ENCODE assay signal across 9 cellular contexts in the genomic region with DNA sequence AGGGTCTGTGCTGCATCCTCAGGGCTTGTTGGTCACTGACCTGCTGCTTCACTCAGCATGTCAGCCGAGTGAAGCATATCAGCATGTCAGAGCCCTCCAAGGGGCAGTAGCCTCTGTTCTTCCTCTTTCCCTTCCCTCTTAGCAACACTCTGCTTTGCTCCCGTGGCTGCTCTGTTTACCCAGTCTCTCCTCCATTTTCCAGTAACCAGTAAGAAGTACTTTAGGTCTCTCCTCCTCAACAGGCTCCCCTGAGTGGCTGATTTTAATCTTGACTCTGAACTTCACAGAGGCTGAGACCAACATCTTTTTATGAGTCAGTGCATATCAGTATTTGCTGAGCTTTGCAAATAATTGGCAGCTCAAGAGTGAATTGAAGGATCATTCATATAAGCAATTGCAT. TPM values are rescaled to one million over a fixed set of nuclear protein-coding genes. Genes with fewer than 3 reads are reported as not detected.
DNase-seq lines count a peak whose midpoint lies in the region; ATAC-seq, FAIRE-seq and TF ChIP-seq lines count a peak whose summit lies in the region.
"Had no signal": no experiment of that assay in that cellular context is flagged by ENCODE, and none has a peak within 500 bp of the region (broad histone marks: within the 10 kb centered on the region; RNA-seq: fewer than 3 reads in every experiment).

No MANE protein-coding gene starts in this region.

- H3K27me3 Mint-ChIP-seq in immature natural killer cell (ENCODE audit: low read depth in 3 of 3), result peaks cover 0 to 4% (median 3%) of the 10 kb centered on the region in 3 donors

- H3K9me3 Mint-ChIP-seq in immature natural killer cell, result no peaks in the 10 kb centered on the region

- TF ChIP-seq POLR2A in GM12892 (IDR thresholded peaks at IDR 0.05; ENCODE audit: low read depth, low read length), result no peak

- peak overlapping the region in 5 of 6 donors; percentile 20 to 45 (median 31) for H3K27ac Mint-ChIP-seq in immature natural killer cell

- H3K4me3 Mint-ChIP-seq in immature natural killer cell, result peak overlapping the region in 2 of 5 donors; percentile 6 to 27

- no peaks in the 10 kb centered on the region for H3K36me3 Mint-ChIP-seq in immature natural killer cell

- FAIRE-seq in GM12892 (lab: Jason Lieb, UNC), result no peak

- ATAC-seq in HG02981 (IDR thresholded peaks at IDR 0.05; ENCODE audit: unreplicated experiment), result peak; percentile 18
- no peak for ATAC-seq in GM19328 (IDR thresholded peaks at IDR 0.05; ENCODE audit: unreplicated experiment)
- ATAC-seq in HG02610 (IDR thresholded peaks at IDR 0.05; ENCODE audit: unreplicated experiment), result no peak

- DNase-seq in Ammon's horn (ENCODE audit: low spot score) (peak; percentile 51), SIG-M5 treated with dmso at 0.1 percent for 504 hours (lab: John Stamatoyannopoulos, UW; ENCODE audit: unreplicated experiment) (peak; percentile 91), immature natural killer cell (no peak), GM12892 (ENCODE audit: insufficient read length) (no peak)
- no peak for DNase-seq in activated CD4-positive, alpha-beta T cell treated with anti-CD3 and anti-CD28 coated beads for 1 hour
- DNase-seq: NCI-H526 treated with DMSO at 0.1 percent for 48 hours had no signal

- peaks cover 33 to 38% of the 10 kb centered on the region in 2 donors for H3K4me1 Mint-ChIP-seq in immature natural killer cell

RNA-seq across cellular contexts. Expression of gene ADRB2, which starts 18.6 kb away (rescaled TPM):
- 10 to 100 TPM; 34.4 to 65.2 (median 54.1) TPM for polyA plus RNA-seq in immature natural killer cell
- polyA plus RNA-seq in GM12892 (2012; ENCODE audit: missing spikeins), result not detected

Comparison
In these comparisons a context has a peak if more than half of its experiments do, and no peak if none do; other contexts are left out.
1. DNase-seq: peak in Ammon's horn (single experiment) and SIG-M5 treated with dmso at 0.1 percent for 504 hours (single experiment); none in immature natural killer cell (0 of 3), GM12892 (single experiment) and activated CD4-positive, alpha-beta T cell treated with anti-CD3 and anti-CD28 coated beads for 1 hour (single experiment).